20 cellular contexts compared by ENCODE assay signal in the genomic region with DNA sequence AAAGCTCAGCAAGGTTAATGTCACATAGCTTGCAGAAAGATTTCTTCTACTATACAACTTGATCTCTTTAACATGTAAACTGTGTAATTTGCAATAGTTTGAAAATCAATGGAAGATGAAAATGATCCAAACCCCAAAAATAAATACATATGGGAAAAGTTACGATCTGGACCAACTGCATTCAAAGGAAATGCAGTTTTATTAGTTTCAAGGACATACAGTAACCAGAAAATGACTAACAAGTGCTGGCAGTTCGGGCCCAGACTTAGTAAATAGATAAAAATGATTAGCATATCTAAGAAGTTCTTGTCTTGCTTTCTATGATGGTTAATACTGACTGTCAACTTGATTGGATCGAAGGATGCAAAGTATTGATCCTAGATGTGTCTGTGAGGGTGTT. TPM values are rescaled to one million over a fixed set of nuclear protein-coding genes. Genes with fewer than 3 reads are reported as not detected.
A peak's percentile ranks its signal among the peaks of the same experiment; 100 is the strongest.
DNase-seq lines count a peak whose midpoint lies in the region; TF ChIP-seq lines count a peak whose summit lies in the region.
"Had no signal": no experiment of that assay in that cellular context is flagged by ENCODE, and none has a peak within 500 bp of the region (broad histone marks: within the 10 kb centered on the region; RNA-seq: fewer than 3 reads in every experiment).

No MANE protein-coding gene starts in this region.

- no peaks in the 10 kb centered on the region for H3K9me2 ChIP-seq in Karpas-422 (replicated peaks; ENCODE audit: insufficient read depth, low read length)

- no peaks in the 10 kb centered on the region for H3K9me3 Mint-ChIP-seq in MCF 10A (ENCODE audit: unreplicated experiment)
- H3K9me3 Mint-ChIP-seq in activated CD4-positive, alpha-beta T cell treated with anti-CD3 and anti-CD28 coated beads, Interleukin-2, amount 10 ng/mL, durations not matched to agents 7 days and 5 days = no peaks in the 10 kb centered on the region
- H3K9me3 Mint-ChIP-seq: activated naive CD4-positive, alpha-beta T cell treated with anti-CD3 and anti-CD28 coated beads for 36 hours; endodermal cell had no signal

- POLR2A ChIA-PET in MCF 10A (lab: Yijun Ruan, JAX) = interaction anchor here (1.0 to 4.9 kb wide), 10 partner anchors 20 to 300 kb away, joined by 3 to 32 read pairs (median 4); partner anchors contain the start of gene TIPARP
- POLR2A ChIA-PET in activated CD4-positive, alpha-beta T cell treated with anti-CD3 and anti-CD28 coated beads, Interleukin-2, amount 10 ng/mL, durations not matched to agents 7 days and 5 days (lab: Charles Lee) = no interaction called here

- H3K27me3 Mint-ChIP-seq in MCF 10A (ENCODE audit: insufficient read depth, unreplicated experiment) = no peaks in the 10 kb centered on the region
- no peaks in the 10 kb centered on the region for H3K27me3 Mint-ChIP-seq in activated CD4-positive, alpha-beta T cell treated with anti-CD3 and anti-CD28 coated beads, Interleukin-2, amount 10 ng/mL, durations not matched to agents 7 days and 5 days

- no peak overlapping the region for H3K4me3 Mint-ChIP-seq in MCF 10A (ENCODE audit: unreplicated experiment)
- no peak overlapping the region for H3K4me3 Mint-ChIP-seq in activated CD4-positive, alpha-beta T cell treated with anti-CD3 and anti-CD28 coated beads, Interleukin-2, amount 10 ng/mL, durations not matched to agents 7 days and 5 days
- H3K4me3 Mint-ChIP-seq: activated naive CD4-positive, alpha-beta T cell treated with anti-CD3 and anti-CD28 coated beads for 36 hours; endodermal cell; immature natural killer cell had no signal

- BruUV-seq in MCF 10A (replicated peaks; lab: Mats Ljungman, UMichigan) = TSS peak; percentile 12

- no peak for DNase-seq in MCF 10A (ENCODE audit: unreplicated experiment)
- no peak for DNase-seq in breast epithelium (ENCODE audit: low spot score in 2 of 2)
- DNase-seq in amniotic epithelial cell (ENCODE audit: low read depth) = peak; percentile 40
- DNase-seq in fibroblast of peridontal ligament (ENCODE audit: extremely low read depth) = peak; percentile 73
- DNase-seq in kidney tubule cell (ENCODE audit: low spot score) = no peak
- no peak for DNase-seq in amygdala (lab: John Stamatoyannopoulos, UW)
- DNase-seq in activated CD4-positive, alpha-beta T cell treated with anti-CD3 and anti-CD28 coated beads, Interleukin-2, amount 10 ng/mL, durations not matched to agents 7 days and 5 days = no peak
- DNase-seq in Karpas-422 = no peak
- DNase-seq: activated CD4-positive, alpha-beta T cell treated with anti-CD3 and anti-CD28 coated beads, Interleukin-2, amount 50 U/mL, for 4 hours; endodermal cell; immature natural killer cell; NCI-H187 treated with DMSO at 0.1 percent for 48 hours; NCI-H2227 treated with DMSO at 0.1 percent for 48 hours; NCI-H774; stimulated activated CD4-positive, alpha-beta T cell treated with anti-CD3 and anti-CD28 coated beads, Interleukin-12 subunit alpha, Interleukin-12 subunit beta, amount 100 ng/mL, for 4 hours had no signal

- H3K4me3 ChIP-seq in breast epithelium = no peak overlapping the region
- no peak overlapping the region for H3K4me3 ChIP-seq in Karpas-422 (ENCODE audit: low read length)
- H3K4me3 ChIP-seq: BLaER1 treated with 17β-estradiol and CSF1 and Interleukin-3, amounts not matched to agents 10 nM and 100 nM; SJSA1; uterus had no signal

- H3K9me3 ChIP-seq in breast epithelium = no peaks in the 10 kb centered on the region
- H3K9me3 ChIP-seq in Karpas-422 (ENCODE audit: low read length) = no peaks in the 10 kb centered on the region
- H3K9me3 ChIP-seq: BLaER1 treated with 17β-estradiol and CSF1 and Interleukin-3, amounts not matched to agents 10 nM and 100 nM; SJSA1; uterus had no signal

- H3K27ac Mint-ChIP-seq in MCF 10A (ENCODE audit: low read depth, unreplicated experiment) = peak overlapping the region; percentile 55
- H3K27ac Mint-ChIP-seq in activated CD4-positive, alpha-beta T cell treated with anti-CD3 and anti-CD28 coated beads, Interleukin-2, amount 10 ng/mL, durations not matched to agents 7 days and 5 days = no peak overlapping the region
- H3K27ac Mint-ChIP-seq: activated naive CD4-positive, alpha-beta T cell treated with anti-CD3 and anti-CD28 coated beads for 36 hours; endodermal cell; immature natural killer cell had no signal

- H3K27ac ChIP-seq in breast epithelium (no peak overlapping the region), Karpas-422 (ENCODE audit: low read length) (no peak overlapping the region)
- H3K27ac ChIP-seq: BLaER1 treated with 17β-estradiol and CSF1 and Interleukin-3, amounts not matched to agents 10 nM and 100 nM; uterus; VCaP had no signal

- intact Hi-C loops in MCF 10A (cut with micrococcal nuclease) = loop anchor here (10.0 kb wide), 1 partner anchor 296 kb away; no protein-coding TSS in a partner anchor
- intact Hi-C loops in breast epithelium (cut with DNase I; ENCODE audit: low total_unique reads) = no loop called here

- H3K36me3 ChIP-seq in breast epithelium = no peaks in the 10 kb centered on the region
- H3K36me3 ChIP-seq in Karpas-422 (ENCODE audit: insufficient read depth, low read length) = no peaks in the 10 kb centered on the region
- H3K36me3 ChIP-seq: BLaER1 treated with 17β-estradiol and CSF1 and Interleukin-3, amounts not matched to agents 10 nM and 100 nM; SJSA1; uterus had no signal

- no peaks in the 10 kb centered on the region for H4K20me1 ChIP-seq in Karpas-422 (ENCODE audit: insufficient read depth, low read depth, low read length)
- H4K20me1 ChIP-seq: BLaER1 treated with 17β-estradiol and CSF1 and Interleukin-3, amounts not matched to agents 10 nM and 100 nM had no signal

- TF ChIP-seq CTCF in MCF 10A (IDR thresholded peaks at IDR 0.05; ENCODE audit: unreplicated experiment) = no peak
- TF ChIP-seq CTCF in breast epithelium (IDR thresholded peaks at IDR 0.05) = no peak

- H3K4me1 Mint-ChIP-seq in MCF 10A (ENCODE audit: insufficient read depth, unreplicated experiment) = peaks cover 47% of the 10 kb centered on the region
- peaks cover 51% of the 10 kb centered on the region for H3K4me1 Mint-ChIP-seq in activated CD4-positive, alpha-beta T cell treated with anti-CD3 and anti-CD28 coated beads, Interleukin-2, amount 10 ng/mL, durations not matched to agents 7 days and 5 days

- H3K9ac ChIP-seq in Karpas-422 (ENCODE audit: low read length) = no peak overlapping the region
- H3K9ac ChIP-seq: BLaER1 treated with 17β-estradiol and CSF1 and Interleukin-3, amounts not matched to agents 10 nM and 100 nM had no signal

- CTCF ChIA-PET in MCF 10A (lab: Yijun Ruan, JAX) = interaction anchor here (0.6 to 0.9 kb wide), 3 partner anchors 20 to 1780 kb away, joined by 3 read pairs; no protein-coding TSS in a partner anchor
- CTCF ChIA-PET in activated CD4-positive, alpha-beta T cell treated with anti-CD3 and anti-CD28 coated beads, Interleukin-2, amount 10 ng/mL, durations not matched to agents 7 days and 5 days (lab: Charles Lee) = no interaction called here

- no peaks in the 10 kb centered on the region for H3K79me2 ChIP-seq in Karpas-422 (ENCODE audit: low read length)

- H3K27me3 ChIP-seq in breast epithelium (no peaks in the 10 kb centered on the region), Karpas-422 (ENCODE audit: low read length) (no peaks in the 10 kb centered on the region)
- H3K27me3 ChIP-seq: BLaER1 treated with 17β-estradiol and CSF1 and Interleukin-3, amounts not matched to agents 10 nM and 100 nM; SJSA1; uterus had no signal

- H3K4me1 ChIP-seq in breast epithelium (no peaks in the 10 kb centered on the region), Karpas-422 (ENCODE audit: low read length) (no peaks in the 10 kb centered on the region)
- H3K4me1 ChIP-seq: uterus had no signal

- no peak overlapping the region for H3K4me2 ChIP-seq in Karpas-422 (ENCODE audit: low read depth, low read length, poor library complexity, severe bottlenecking)
- H3K4me2 ChIP-seq: BLaER1 treated with 17β-estradiol and CSF1 and Interleukin-3, amounts not matched to agents 10 nM and 100 nM had no signal

- no peak overlapping the region for H2AFZ ChIP-seq in Karpas-422 (ENCODE audit: low read length)

- H3K36me3 Mint-ChIP-seq in MCF 10A (ENCODE audit: insufficient read depth, unreplicated experiment) = peaks cover 6% of the 10 kb centered on the region
- peaks cover 10% of the 10 kb centered on the region for H3K36me3 Mint-ChIP-seq in activated CD4-positive, alpha-beta T cell treated with anti-CD3 and anti-CD28 coated beads, Interleukin-2, amount 10 ng/mL, durations not matched to agents 7 days and 5 days (ENCODE audit: low read depth)

- TF ChIP-seq POLR2A in breast epithelium (IDR thresholded peaks at IDR 0.05) = no peak

RNA-seq across cellular contexts. Expression of gene LEKR1, which starts 37.3 kb away (rescaled TPM):
- 1.3 and 2.2 TPM in 2 replicates for total RNA-seq in MCF 10A (2022)
- 1 to 10 TPM; 1.6 to 8.0 (median 2.3) TPM for total RNA-seq in breast epithelium
- total RNA-seq in activated CD4-positive, alpha-beta T cell treated with anti-CD3 and anti-CD28 coated beads, Interleukin-2, amount 10 ng/mL, durations not matched to agents 7 days and 5 days = under 1 TPM; 0.47 to 0.54 TPM
- total RNA-seq in Karpas-422 (2014; rRNA removed; shearing (Covaris generic); ENCODE audit: low replicate concordance) = 2.3 and 6.4 TPM in 2 replicates

Comparison
In these comparisons a context has a peak if more than half of its experiments do, and no peak if none do; other contexts are left out.
1. DNase-seq: peak in amniotic epithelial cell (single experiment) and fibroblast of peridontal ligament (single experiment); none in MCF 10A (single experiment), breast epithelium (0 of 2), kidney tubule cell (single experiment), amygdala (0 of 56), activated CD4-positive, alpha-beta T cell treated with anti-CD3 and anti-CD28 coated beads, Interleukin-2, amount 10 ng/mL, durations not matched to agents 7 days and 5 days (single experiment) and Karpas-422 (single experiment).